In genomic region chr19:37778613-37779138, GRCh38 we compare ENCODE assay signal across 8 cellular contexts. TPM values are rescaled to one million over a fixed set of nuclear protein-coding genes. Genes with fewer than 3 reads are reported as not detected.
DNase-seq lines count a peak whose midpoint lies in the region; ATAC-seq, FAIRE-seq and TF ChIP-seq lines count a peak whose summit lies in the region.

No MANE protein-coding gene starts in this region.

- FAIRE-seq in H1 (lab: Jason Lieb, UNC) = no peak
- FAIRE-seq in GM19239 (lab: Jason Lieb, UNC) = no peak

- H3K14ac ChIP-seq in H1 (ENCODE audit: insufficient read length) = no peak overlapping the region

- peaks cover 21 to 49% (median 34%) of the 10 kb centered on the region in 5 donors for H3K36me3 Mint-ChIP-seq in naive thymus-derived CD4-positive, alpha-beta T cell

- ATAC-seq in heart left ventricle (no peak), GM19035 (IDR thresholded peaks at IDR 0.05; ENCODE audit: unreplicated experiment) (no peak)
- ATAC-seq in naive thymus-derived CD4-positive, alpha-beta T cell = no peak

- H3K27ac Mint-ChIP-seq in naive thymus-derived CD4-positive, alpha-beta T cell = peak overlapping the region; percentile 89 to 100 (median 98)

- no peak overlapping the region for H2AK5ac ChIP-seq in H1 (ENCODE audit: low read depth, low read length)

- TF ChIP-seq RAD21 in H1 (IDR thresholded peaks at IDR 0.05 in 1 of 2, conservative IDR thresholded peaks at IDR 0.05 in 1 of 2; ENCODE audit: low read depth in 2 of 2, low read length in 2 of 2) = no peak

- H3K9ac ChIP-seq in H1 (replicated peaks in 1 of 4; ENCODE audit: extremely low read depth in 1 of 4, low read depth in 3 of 4, low read length in 3 of 4) = peak overlapping the region in 3 of 4 experiments; percentile 80 to 85 (median 82); a peak in 5 of 7 replicates

- H3K23ac ChIP-seq in H1 (ENCODE audit: insufficient read length) = no peak overlapping the region

- peaks cover 0 to under 1% (median 0%) of the 10 kb centered on the region in 9 donors for H3K36me3 ChIP-seq in heart left ventricle
- no peaks in the 10 kb centered on the region for H3K36me3 ChIP-seq in OCI-LY7 (ENCODE audit: insufficient read depth, low read length)
- H3K36me3 ChIP-seq in H1 (ENCODE audit: control insufficient read depth in 2 of 4, insufficient read depth in 4 of 4, low read length in 3 of 4) = no peaks in the 10 kb centered on the region
- H3K36me3 ChIP-seq in naive thymus-derived CD4-positive, alpha-beta T cell (ENCODE audit: control insufficient read depth in 2 of 3, insufficient read depth in 3 of 3, low read length in 3 of 3) = peaks cover 0 to 6% (median 2%) of the 10 kb centered on the region in 3 experiments

- WGBS in heart left ventricle, 4 donors = 12 to 18% (median 14%) methylated on average over 8 of the region's 8 CpGs
- 42% methylated on average over 8 of the region's 8 CpGs; no CpG with 5 or more reads in 1 of the 2 experiments for WGBS in H1 (ENCODE audit: extremely low coverage in 1 of 2, insufficient coverage in 1 of 2, insufficient read length in 1 of 2, insufficient replicate concordance in 2 of 2, low coverage in 1 of 2, low lambda C conversion rate in 2 of 2, missing lambda C conversion rate in 1 of 2), 2 experiments

- H2AFZ ChIP-seq in OCI-LY7 (ENCODE audit: low read length) = peak overlapping the region; percentile 100
- peak overlapping the region; percentile 100 for H2AFZ ChIP-seq in H1 (ENCODE audit: low read length)

- H3K79me1 ChIP-seq in H1 (ENCODE audit: low read depth, low read length) = no peaks in the 10 kb centered on the region; the same call in 1 of the 2 replicates

- peak overlapping the region; percentile 91 to 98 (median 96) for H3K4me3 Mint-ChIP-seq in naive thymus-derived CD4-positive, alpha-beta T cell

- H3K27ac ChIP-seq in heart left ventricle (peak overlapping the region in 11 of 12 donors; percentile 81 to 95 (median 90)), OCI-LY7 (ENCODE audit: low read depth, low read length, poor library complexity, severe bottlenecking) (peak overlapping the region; percentile 44), H1 (ENCODE audit: low read depth, low read length) (no peak overlapping the region)
- H3K27ac ChIP-seq in naive thymus-derived CD4-positive, alpha-beta T cell (ENCODE audit: low read depth, low read length) = peak overlapping the region; percentile 99

- H3K4me1 ChIP-seq in heart left ventricle = peaks cover 3 to 17% (median 15%) of the 10 kb centered on the region in 12 donors
- H3K4me1 ChIP-seq in OCI-LY7 (ENCODE audit: insufficient read depth, low read length, poor library complexity, severe bottlenecking) = peaks cover 10% of the 10 kb centered on the region
- H3K4me1 ChIP-seq in H1 (replicated peaks in 1 of 4; ENCODE audit: control insufficient read depth in 3 of 4, insufficient read depth in 4 of 4, low read length in 3 of 4) = 0 out of 7 replicates have a peak, but pooled peaks cover 0 to 2% (median 0%) of the 10 kb centered on the region in 4 experiments
- H3K4me1 ChIP-seq in naive thymus-derived CD4-positive, alpha-beta T cell (ENCODE audit: control insufficient read depth in 2 of 2, insufficient read depth in 2 of 2, low read length in 2 of 2) = peaks cover 6% of the 10 kb centered on the region in 2 donors

- no peak overlapping the region for H2BK120ac ChIP-seq in H1 (replicated peaks; ENCODE audit: low read depth, low read length)

- no TSS peak for BruUV-seq in OCI-LY7 (replicated peaks; lab: Mats Ljungman, UMichigan)

- POLR2A ChIA-PET in OCI-LY7 (lab: Charles Lee) = interaction anchor here (1.1 kb wide), 1 partner anchor 10 kb away, joined by 3 read pairs; no protein-coding TSS in a partner anchor
- POLR2A ChIA-PET in H1 (lab: Charles Lee; ENCODE audit: partially characterized antibody) = interaction anchor here (0.9 to 3.0 kb wide), 10 partner anchors 9 to 408 kb away, joined by 3 to 9 read pairs (median 4); partner anchors contain the start of genes ZNF527, ZNF570, ZNF607 and ZNF793
- POLR2A ChIA-PET in naive thymus-derived CD4-positive, alpha-beta T cell (lab: Charles Lee) = interaction anchor here (0.9 to 2.0 kb wide), 7 partner anchors 10 to 1563 kb away, joined by 3 to 8 read pairs (median 6); partner anchors contain the start of genes ZNF540, ZNF569, ZNF570 and ZNF571

- no peaks in the 10 kb centered on the region for H4K20me1 ChIP-seq in OCI-LY7 (ENCODE audit: insufficient read depth, low read length)
- peaks cover 0 to 2% of the 10 kb centered on the region in 2 experiments for H4K20me1 ChIP-seq in H1 (replicated peaks in 1 of 2; ENCODE audit: control insufficient read depth in 1 of 2, insufficient read depth in 2 of 2, low read length in 2 of 2)

- peaks cover 5% of the 10 kb centered on the region for H3K23me2 ChIP-seq in H1 (ENCODE audit: low read depth, low read length)

- H2BK5ac ChIP-seq in H1 (ENCODE audit: low read depth, low read length) = 0 out of 2 replicates have a peak overlapping the region, but pooled peaks have one; percentile 75

- TF ChIP-seq CTCF in heart left ventricle (IDR thresholded peaks at IDR 0.05) = no peak
- TF ChIP-seq CTCF in OCI-LY7 (conservative IDR thresholded peaks at IDR 0.05; ENCODE audit: low read length) = no peak
- no peak for TF ChIP-seq CTCF in H1 (IDR thresholded peaks at IDR 0.05; ENCODE audit: control extremely low read depth in 1 of 3, insufficient read depth in 1 of 3, low read depth in 1 of 3, low read length in 3 of 3)

- no peak overlapping the region for H2BK15ac ChIP-seq in H1 (ENCODE audit: low read length)

- H3K18ac ChIP-seq in H1 (ENCODE audit: extremely low read depth, low read length) = peak overlapping the region; percentile 79; the same call in 1 of the 2 replicates

- no peaks in the 10 kb centered on the region for H3K27me3 ChIP-seq in heart left ventricle
- no peaks in the 10 kb centered on the region for H3K27me3 ChIP-seq in H1 (replicated peaks in 1 of 4; ENCODE audit: control insufficient read depth in 3 of 4, extremely low read depth in 1 of 4, insufficient read depth in 3 of 4, low read length in 3 of 4)
- no peaks in the 10 kb centered on the region for H3K27me3 ChIP-seq in naive thymus-derived CD4-positive, alpha-beta T cell (ENCODE audit: control insufficient read depth in 2 of 2, insufficient read depth in 2 of 2, low read length in 2 of 2)

- no peak overlapping the region for H4K5ac ChIP-seq in H1 (ENCODE audit: insufficient read length, low read depth, low read length)

- no peak for DNase-seq in heart left ventricle
- no peak for DNase-seq in cardiac septum (ENCODE audit: low spot score)
- DNase-seq in OCI-LY7 (ENCODE audit: low spot score) = peak; percentile 24
- DNase-seq in H1 (ENCODE audit: low read depth in 1 of 2, low spot score in 2 of 2) = no peak
- DNase-seq in naive thymus-derived CD4-positive, alpha-beta T cell = no peak
- no peak for DNase-seq in GM19239 (ENCODE audit: insufficient read length, low spot score)
- DNase-seq in activated effector memory CD4-positive, alpha-beta T cell treated with Interleukin-2 at 50 U/mL for 16 hours = no peak

- intact Hi-C loops in heart left ventricle (cut with DNase I) = loop anchor here in 1 of 10 donors (5.0 kb wide), 1 partner anchor 311 kb away; the partner anchor contains the start of genes ZNF569 and ZNF570
- intact Hi-C loops in cardiac septum (cut with DNase I) = loop anchor here (2.0 kb wide), 1 partner anchor 60 kb away; the partner anchor contains the start of gene ZNF607
- intact Hi-C loops in OCI-LY7 (cut with micrococcal nuclease; ENCODE audit: unreplicated experiment) = loop anchor here (5.0 kb wide), 2 partner anchors 61 to 311 kb away; partner anchors contain the start of genes ZNF569, ZNF570 and ZNF607
- intact Hi-C loops in naive thymus-derived CD4-positive, alpha-beta T cell (cut with micrococcal nuclease) = loop anchor here (1.0 to 10.0 kb wide), 20 partner anchors 59 to 1724 kb away; partner anchors contain the start of genes ZFP30 (in 2 of the 2), ZNF527 (in 2 of the 2), ZNF540 (in 2 of the 2) and ZNF569 (in 2 of the 2)

- peak overlapping the region; percentile 17 for H3K4ac ChIP-seq in H1 (replicated peaks; ENCODE audit: insufficient read length, low read depth, low read length)

- TF ChIP-seq POLR2A in heart left ventricle (IDR thresholded peaks at IDR 0.05) (no peak), H1 (IDR thresholded peaks at IDR 0.05; ENCODE audit: control extremely low read depth in 1 of 2, low read depth in 2 of 2, low read length in 2 of 2) (no peak)

- peaks cover 7% of the 10 kb centered on the region; the same call in 1 of the 2 replicates for H3K79me2 ChIP-seq in OCI-LY7 (ENCODE audit: insufficient read depth, low read depth, low read length)
- H3K79me2 ChIP-seq in H1 (ENCODE audit: control insufficient read depth in 1 of 2, insufficient read depth in 2 of 2, low read length in 2 of 2) = peaks cover 0 to 4% of the 10 kb centered on the region in 2 experiments; a peak in 1 of 4 replicates

- no peak overlapping the region for H3K56ac ChIP-seq in H1 (replicated peaks; ENCODE audit: insufficient read length, low read depth, low read length)

- peaks cover 9 to 55% (median 50%) of the 10 kb centered on the region in 7 donors for H3K4me1 Mint-ChIP-seq in naive thymus-derived CD4-positive, alpha-beta T cell

- no peaks in the 10 kb centered on the region for H3K27me3 Mint-ChIP-seq in naive thymus-derived CD4-positive, alpha-beta T cell

- H3K4me3 ChIP-seq in heart left ventricle = peak overlapping the region; percentile 53 to 87 (median 78)
- H3K4me3 ChIP-seq in OCI-LY7 (ENCODE audit: low read depth, low read length, poor library complexity, severe bottlenecking) = peak overlapping the region; percentile 94
- H3K4me3 ChIP-seq in H1 (ENCODE audit: extremely low read depth in 1 of 4, insufficient read depth in 2 of 4, low read depth in 3 of 4, low read length in 4 of 4) = peak overlapping the region; percentile 87 to 100 (median 96)
- H3K4me3 ChIP-seq in naive thymus-derived CD4-positive, alpha-beta T cell (ENCODE audit: low read length) = peak overlapping the region; percentile 82

- H4K8ac ChIP-seq in H1 (ENCODE audit: extremely low read depth, insufficient read depth, low read length) = peak overlapping the region; percentile 81; the same call in 1 of the 2 replicates

- CTCF ChIA-PET in OCI-LY7 (lab: Charles Lee; ENCODE audit: unreplicated experiment) (no interaction called here), H1 (lab: Charles Lee; ENCODE audit: partially characterized antibody) (no interaction called here)
- CTCF ChIA-PET in naive thymus-derived CD4-positive, alpha-beta T cell (lab: Charles Lee) = interaction anchor here (1.0 kb wide), 1 partner anchor 86 kb away, joined by 3 read pairs; no protein-coding TSS in a partner anchor

- H2BK12ac ChIP-seq in H1 (ENCODE audit: low read depth, low read length) = no peak overlapping the region

- peak overlapping the region; percentile 86 for H3K4me2 ChIP-seq in OCI-LY7 (ENCODE audit: low read length)
- peak overlapping the region; percentile 91 to 95 for H3K4me2 ChIP-seq in H1 (ENCODE audit: insufficient read depth in 1 of 2, low read depth in 2 of 2, low read length in 2 of 2)

- no peak overlapping the region for H2BK20ac ChIP-seq in H1 (ENCODE audit: low read length)

- peaks cover 5 to 56% (median 20%) of the 10 kb centered on the region in 11 donors for H3K9me3 Mint-ChIP-seq in naive thymus-derived CD4-positive, alpha-beta T cell

- no peaks in the 10 kb centered on the region for H3K9me2 ChIP-seq in OCI-LY7 (ENCODE audit: insufficient read depth, low read length)

- H4K91ac ChIP-seq in H1 (replicated peaks; ENCODE audit: insufficient read length, low read length) = peak overlapping the region; percentile 58

- H3K9me3 ChIP-seq in heart left ventricle (peaks cover 0 to 21% (median 0%) of the 10 kb centered on the region in 12 donors), OCI-LY7 (ENCODE audit: low read length) (no peaks in the 10 kb centered on the region), H1 (ENCODE audit: insufficient read depth in 2 of 2, low read depth in 1 of 2, low read length in 1 of 2) (no peaks in the 10 kb centered on the region)
- H3K9me3 ChIP-seq in naive thymus-derived CD4-positive, alpha-beta T cell (ENCODE audit: control insufficient read depth in 2 of 3, low read length in 3 of 3) = no peaks in the 10 kb centered on the region

- no peak for TF ChIP-seq EP300 in H1 (IDR thresholded peaks at IDR 0.05; ENCODE audit: borderline replicate concordance in 1 of 2, low read depth in 2 of 2, low read length in 2 of 2)

RNA-seq across cellular contexts. Expression of gene ZNF573, which starts 0.7 kb away (rescaled TPM):
- total RNA-seq in heart left ventricle (10 to 100 TPM in 1 of 9 donors, 1 to 10 TPM in 8; 4.0 to 13.1 (median 8.2) TPM), cardiac septum (9.9 TPM), OCI-LY7 (2022) (11.2 and 12.2 TPM in 2 replicates)
- polyA plus RNA-seq in heart left ventricle (1 to 10 TPM; 2.7 to 3.1 TPM), H1 (2011; rRNA removed) (1.3 and 6.3 TPM in 2 replicates)
- 7.6 and 10.6 TPM in 2 replicates for total RNA-seq in OCI-LY7 (2014; rRNA removed; shearing (Covaris generic))
- total RNA-seq in H1 (2021; fragmentation: NEBNext Ultra II Directional; extraction: Animal tissue kit (Norgen Biotek cat#: 25700)) = 13.8 and 14.9 TPM in 2 replicates
- 3.0 TPM for polyA plus RNA-seq in H1 (2011; cell fraction: cytosol; rRNA removed)
- 1.7 TPM for polyA plus RNA-seq in H1 (2011; cell fraction: nucleus; rRNA removed)
- polyA plus RNA-seq in H1 (2012, experiment 1 of 2) = 2.0 to 11.3 TPM (median 4.3 TPM) in 4 replicates
- 0.72 TPM for polyA plus RNA-seq in H1 (2012, experiment 2 of 2)
- polyA plus RNA-seq in H1 (2013, experiment 1 of 2) = 8.2 TPM
- polyA plus RNA-seq in H1 (2013, experiment 2 of 2) = 6.9 TPM
- polyA minus RNA-seq in H1 (2011; rRNA and poly(A)+ RNA removed) = 8.1 and 12.8 TPM in 2 replicates
- 4.2 TPM for polyA minus RNA-seq in H1 (2011; cell fraction: cytosol; rRNA and poly(A)+ RNA removed)
- polyA minus RNA-seq in H1 (2011; cell fraction: nucleus; rRNA and poly(A)+ RNA removed) = 11.4 TPM
- 10 to 100 TPM in 4 of 5 experiments, 1 to 10 TPM in 1; 5.9 to 43.8 (median 16.6) TPM for total RNA-seq in naive thymus-derived CD4-positive, alpha-beta T cell
- polyA plus RNA-seq in naive thymus-derived CD4-positive, alpha-beta T cell = 10 to 100 TPM; 15.5 to 17.6 TPM

RNA-seq across cellular contexts. Expression of gene ZNF607, which starts 59.1 kb away (rescaled TPM):
- total RNA-seq in heart left ventricle = 1 to 10 TPM; 4.5 to 7.9 (median 6.0) TPM
- polyA plus RNA-seq in heart left ventricle = 1 to 10 TPM; 1.8 to 3.0 TPM
- total RNA-seq in cardiac septum = 4.9 TPM
- 5.5 and 6.3 TPM in 2 replicates for total RNA-seq in OCI-LY7 (2014; rRNA removed; shearing (Covaris generic))
- 13.2 and 13.8 TPM in 2 replicates for total RNA-seq in OCI-LY7 (2022)
- 15.9 and 17.4 TPM in 2 replicates for total RNA-seq in H1 (2021; fragmentation: NEBNext Ultra II Directional; extraction: Animal tissue kit (Norgen Biotek cat#: 25700))
- polyA plus RNA-seq in H1 (2011; rRNA removed) = 5.9 and 6.7 TPM in 2 replicates
- polyA plus RNA-seq in H1 (2011; cell fraction: cytosol; rRNA removed) = 6.7 TPM
- 7.9 TPM for polyA plus RNA-seq in H1 (2011; cell fraction: nucleus; rRNA removed)
- polyA plus RNA-seq in H1 (2012, experiment 1 of 2) = 8.5 to 11.0 TPM (median 9.3 TPM) in 4 replicates
- 1.4 TPM for polyA plus RNA-seq in H1 (2012, experiment 2 of 2)
- polyA plus RNA-seq in H1 (2013, experiment 1 of 2) = 4.8 TPM
- 4.9 TPM for polyA plus RNA-seq in H1 (2013, experiment 2 of 2)
- 17.5 and 17.9 TPM in 2 replicates for polyA minus RNA-seq in H1 (2011; rRNA and poly(A)+ RNA removed)
- polyA minus RNA-seq in H1 (2011; cell fraction: cytosol; rRNA and poly(A)+ RNA removed) = 8.5 TPM
- 7.1 TPM for polyA minus RNA-seq in H1 (2011; cell fraction: nucleus; rRNA and poly(A)+ RNA removed)
- 10 to 100 TPM in 1 of 5 experiments, 1 to 10 TPM in 4; 3.5 to 10.8 (median 6.5) TPM for total RNA-seq in naive thymus-derived CD4-positive, alpha-beta T cell
- 1 to 10 TPM; 2.0 to 5.1 TPM for polyA plus RNA-seq in naive thymus-derived CD4-positive, alpha-beta T cell
